26 cellular contexts compared by ENCODE assay signal in genomic region chr7:132511921-132512320, GRCh38.
"Had no signal": no experiment of that assay in that cellular context is flagged by ENCODE, and none has a peak within 500 bp of the region (broad histone marks: within the 10 kb centered on the region; RNA-seq: fewer than 3 reads in every experiment).

No MANE protein-coding gene starts in this region.

- H2AFZ ChIP-seq: hepatocyte, neural progenitor cell had no signal

- H3K4me3 Mint-ChIP-seq: mesothelial cell of epicardium; naive B cell; natural killer cell; nephron progenitor cell; neural progenitor cell; stimulated activated memory B cell treated with anti-CD40 and anti-IgM and Interleukin-4, amounts not matched to agents 10 μg/mL and 1 μg/mL and 100 μg/mL, for 72 hours; stimulated activated naive CD8-positive, alpha-beta T cell treated with anti-CD3 and anti-CD28 coated beads, Interleukin-15, amount 100 ng/mL, for 72 hours; type B pancreatic cell had no signal

- H3K9me3 ChIP-seq: left ventricle myocardium inferior, neutrophil, ovary, prostate gland, spleen, tibial nerve, uterus had no signal

- H3K27ac ChIP-seq: hepatocyte, left ventricle myocardium inferior, neural progenitor cell, neutrophil, ovary, prostate gland, skin epidermis, spleen, tibial nerve, uterus had no signal

- H3K4me2 ChIP-seq: hepatocyte, neural progenitor cell had no signal

- ATAC-seq: natural killer cell; right cardiac atrium; sciatic nerve; stimulated activated memory B cell treated with anti-CD40 and anti-IgM and Interleukin-4, amounts not matched to agents 10 μg/mL and 1 μg/mL and 100 μg/mL, for 72 hours had no signal

- H3K4me1 Mint-ChIP-seq: mesothelial cell of epicardium; naive B cell; stimulated activated memory B cell treated with anti-CD40 and anti-IgM and Interleukin-4, amounts not matched to agents 10 μg/mL and 1 μg/mL and 100 μg/mL, for 72 hours had no signal

- H3K36me3 Mint-ChIP-seq: mesothelial cell of epicardium; naive B cell; natural killer cell; neural progenitor cell; stimulated activated memory B cell treated with anti-CD40 and anti-IgM and Interleukin-4, amounts not matched to agents 10 μg/mL and 1 μg/mL and 100 μg/mL, for 72 hours; type B pancreatic cell had no signal

- H3K4me3 ChIP-seq: hepatocyte, left ventricle myocardium inferior, lung, neural progenitor cell, ovary, prostate gland, skin epidermis, spleen, tibial nerve, uterus had no signal

- DNase-seq: islet precursor cell; left ventricle myocardium inferior; naive B cell; natural killer cell; nephron progenitor cell; occipital lobe; ovary; retina; right cardiac atrium; stimulated activated CD4-positive, alpha-beta T cell treated with anti-CD3 and anti-CD28 coated beads, Interleukin-4, amount 100 ng/mL, for 24 hours; stimulated activated naive CD4-positive, alpha-beta T cell treated with Interleukin-2 at 50 U/mL for 16 hours; stimulated activated naive CD8-positive, alpha-beta T cell treated with anti-CD3 and anti-CD28 coated beads, Interleukin-15, amount 100 ng/mL, for 72 hours; substantia nigra; uterus had no signal

- H3K27ac Mint-ChIP-seq: mesothelial cell of epicardium; naive B cell; natural killer cell; nephron progenitor cell; neural progenitor cell; stimulated activated memory B cell treated with anti-CD40 and anti-IgM and Interleukin-4, amounts not matched to agents 10 μg/mL and 1 μg/mL and 100 μg/mL, for 72 hours; type B pancreatic cell had no signal

- H3K9ac ChIP-seq: neural progenitor cell had no signal

- H3K9me3 Mint-ChIP-seq: mesothelial cell of epicardium; natural killer cell; nephron progenitor cell; neural progenitor cell; stimulated activated memory B cell treated with anti-CD40 and anti-IgM and Interleukin-4, amounts not matched to agents 10 μg/mL and 1 μg/mL and 100 μg/mL, for 72 hours; stimulated activated naive CD8-positive, alpha-beta T cell treated with anti-CD3 and anti-CD28 coated beads, Interleukin-15, amount 100 ng/mL, for 72 hours; type B pancreatic cell had no signal

- H3K4me1 ChIP-seq: prostate gland, uterus had no signal

- H3K27me3 ChIP-seq: hepatocyte, neural progenitor cell, ovary, spleen, tibial nerve, uterus had no signal

- H3K79me2 ChIP-seq: hepatocyte had no signal

- H3K36me3 ChIP-seq: neural progenitor cell, neutrophil, ovary, prostate gland, tibial nerve, uterus had no signal

- H3K27me3 Mint-ChIP-seq: stimulated activated memory B cell treated with anti-CD40 and anti-IgM and Interleukin-4, amounts not matched to agents 10 μg/mL and 1 μg/mL and 100 μg/mL, for 72 hours; stimulated activated naive CD8-positive, alpha-beta T cell treated with anti-CD3 and anti-CD28 coated beads, Interleukin-15, amount 100 ng/mL, for 72 hours had no signal
